13 cellular contexts compared by ENCODE assay signal in the genomic region with DNA sequence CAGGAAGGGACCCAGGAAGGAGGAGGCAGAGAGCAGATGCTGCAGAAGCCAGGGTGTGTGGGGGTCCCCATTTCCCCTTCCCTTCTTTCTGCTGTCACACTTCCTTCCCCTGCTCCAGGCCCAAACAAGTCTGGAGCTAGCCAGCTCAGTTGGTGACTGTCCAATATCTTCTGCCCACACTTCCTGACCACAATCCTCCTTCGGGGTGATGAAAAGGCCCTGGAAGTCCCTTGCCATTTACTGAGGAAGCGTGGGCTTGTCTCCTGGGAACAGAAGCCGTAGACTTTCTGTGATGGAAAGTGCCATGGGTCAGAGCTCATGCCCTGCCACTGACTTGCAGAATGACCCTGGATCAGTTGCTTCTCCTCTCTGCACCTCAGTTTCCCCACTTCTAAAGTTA. TPM values are rescaled to one million over a fixed set of nuclear protein-coding genes. Genes with fewer than 3 reads are reported as not detected.
DNase-seq lines count a peak whose midpoint lies in the region; ATAC-seq and TF ChIP-seq lines count a peak whose summit lies in the region.
"Had no signal": no experiment of that assay in that cellular context is flagged by ENCODE, and none has a peak within 500 bp of the region (broad histone marks: within the 10 kb centered on the region; RNA-seq: fewer than 3 reads in every experiment).

No MANE protein-coding gene starts in this region.

- no peak overlapping the region for H3K4me3 Mint-ChIP-seq in chondrocyte (ENCODE audit: unreplicated experiment)
- H3K4me3 Mint-ChIP-seq in mesothelial cell of epicardium = no peak overlapping the region
- H3K4me3 Mint-ChIP-seq: type B pancreatic cell had no signal

- H3K27ac Mint-ChIP-seq in chondrocyte (ENCODE audit: unreplicated experiment) (peak overlapping the region; percentile 74), mesothelial cell of epicardium (peak overlapping the region; percentile 76)

- peaks cover 4% of the 10 kb centered on the region for H3K36me3 Mint-ChIP-seq in chondrocyte (ENCODE audit: low read depth)
- peaks cover 4% of the 10 kb centered on the region for H3K36me3 Mint-ChIP-seq in mesothelial cell of epicardium
- H3K36me3 Mint-ChIP-seq: type B pancreatic cell had no signal

- peaks cover 7% of the 10 kb centered on the region for H3K9me3 Mint-ChIP-seq in chondrocyte (ENCODE audit: low read depth)
- peaks cover 15% of the 10 kb centered on the region for H3K9me3 Mint-ChIP-seq in mesothelial cell of epicardium

- ATAC-seq in GM18517 (IDR thresholded peaks at IDR 0.05; ENCODE audit: unreplicated experiment) = no peak

- peaks cover 60% of the 10 kb centered on the region for H3K4me1 Mint-ChIP-seq in chondrocyte (ENCODE audit: low read depth)
- H3K4me1 Mint-ChIP-seq in mesothelial cell of epicardium = peaks cover 31% of the 10 kb centered on the region

- no peaks in the 10 kb centered on the region for H3K27me3 Mint-ChIP-seq in chondrocyte (ENCODE audit: low read depth)
- H3K27me3 Mint-ChIP-seq in mesothelial cell of epicardium (ENCODE audit: low read depth) = no peaks in the 10 kb centered on the region
- H3K27me3 Mint-ChIP-seq: type B pancreatic cell had no signal

- TF ChIP-seq CTCF in chondrocyte (IDR thresholded peaks at IDR 0.05) (no peak), mesothelial cell of epicardium (IDR thresholded peaks at IDR 0.05; ENCODE audit: unreplicated experiment) (no peak)

- DNase-seq in AG08395 (ENCODE audit: low spot score) (peak; percentile 73), Kasumi-1 (lab: John Stamatoyannopoulos, UW) (peak; percentile 59 to 65), chondrocyte (ENCODE audit: low spot score) (no peak), mesothelial cell of epicardium (ENCODE audit: low spot score in 2 of 2, unreplicated experiment in 2 of 2) (no peak), RPMI8226 (no peak), NCI-H1694 (lab: John Stamatoyannopoulos, UW) (no peak), NCI-H510A (lab: John Stamatoyannopoulos, UW) (no peak)
- DNase-seq: activated T-cell treated with anti-CD3 and anti-CD28 coated beads, Interleukin-2, amount 50 U/mL, for 48 hours; DMS79; effector CD8-positive, alpha-beta T cell; lower lobe of right lung had no signal

RNA-seq across cellular contexts. Expression of a gene that starts 39.0 kb away (rescaled TPM):
- total RNA-seq in chondrocyte = 66.8 to 86.0 TPM (median 81.3 TPM) in 3 replicates
- 63.0 to 64.7 TPM (median 63.1 TPM) in 3 replicates for total RNA-seq in mesothelial cell of epicardium

RNA-seq across cellular contexts. Expression of a gene that starts 39.1 kb away (rescaled TPM):
- total RNA-seq in chondrocyte (23.2 to 25.5 TPM (median 24.8 TPM) in 3 replicates), mesothelial cell of epicardium (20.8 to 23.5 TPM (median 22.5 TPM) in 3 replicates)

Comparison
In these comparisons a context has a peak if more than half of its experiments do, and no peak if none do; other contexts are left out.
1. DNase-seq: peak in AG08395 (single experiment) and Kasumi-1 (2 of 2); none in chondrocyte (single experiment), mesothelial cell of epicardium (0 of 2), RPMI8226 (single experiment), NCI-H1694 (single experiment) and NCI-H510A (single experiment).